ENCODE assay signal across 2 cellular contexts in the genomic region with DNA sequence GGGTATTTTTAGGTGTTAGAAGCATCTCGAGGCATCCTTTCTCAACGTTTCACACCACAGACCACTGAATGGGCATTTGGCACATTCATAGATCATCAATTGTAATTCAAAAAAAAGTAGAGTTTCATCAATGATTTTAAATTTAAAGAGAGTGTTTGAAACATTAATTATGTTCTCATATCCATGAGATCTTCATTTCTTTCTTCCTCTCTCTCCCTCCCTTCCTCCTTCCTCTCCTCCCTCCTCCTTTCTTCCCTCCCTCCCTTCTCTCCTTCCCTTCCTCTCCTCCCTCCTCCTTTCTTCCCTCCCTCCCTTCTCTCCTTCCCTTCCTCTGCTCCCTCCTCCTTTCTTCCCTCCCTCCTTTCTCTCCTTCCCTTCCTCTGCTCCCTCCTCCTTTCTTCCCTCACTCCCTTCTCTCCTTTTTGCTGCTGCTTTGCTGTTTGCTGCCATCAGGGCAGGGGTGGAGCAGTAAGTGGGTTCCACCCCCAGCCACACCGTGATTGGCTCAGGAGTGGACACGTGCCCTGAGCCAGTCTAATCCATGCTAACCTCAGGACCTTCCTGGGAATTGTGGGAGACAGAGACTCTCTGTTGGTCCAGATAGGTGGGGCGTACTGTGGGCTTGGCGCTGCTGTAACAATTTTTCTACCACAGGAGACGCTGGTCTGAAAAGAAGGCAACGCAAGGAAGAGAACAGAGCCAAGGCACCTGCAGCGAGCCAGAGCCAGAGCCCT.
A peak's percentile ranks its signal among the peaks of the same experiment; 100 is the strongest.
TF ChIP-seq lines count a peak whose summit lies in the region.

No MANE protein-coding gene starts in this region.

TF ChIP-seq in HCT116, 20 proteins besides CTCF, POLR2A, EP300 and RAD21:
- peak; percentile 13; the same call in 1 of the 2 replicates for TF ChIP-seq POLR2AphosphoS5 (IDR thresholded peaks at IDR 0.05; ENCODE audit: low read depth, low read length)
- TF ChIP-seq, protein P1, sequence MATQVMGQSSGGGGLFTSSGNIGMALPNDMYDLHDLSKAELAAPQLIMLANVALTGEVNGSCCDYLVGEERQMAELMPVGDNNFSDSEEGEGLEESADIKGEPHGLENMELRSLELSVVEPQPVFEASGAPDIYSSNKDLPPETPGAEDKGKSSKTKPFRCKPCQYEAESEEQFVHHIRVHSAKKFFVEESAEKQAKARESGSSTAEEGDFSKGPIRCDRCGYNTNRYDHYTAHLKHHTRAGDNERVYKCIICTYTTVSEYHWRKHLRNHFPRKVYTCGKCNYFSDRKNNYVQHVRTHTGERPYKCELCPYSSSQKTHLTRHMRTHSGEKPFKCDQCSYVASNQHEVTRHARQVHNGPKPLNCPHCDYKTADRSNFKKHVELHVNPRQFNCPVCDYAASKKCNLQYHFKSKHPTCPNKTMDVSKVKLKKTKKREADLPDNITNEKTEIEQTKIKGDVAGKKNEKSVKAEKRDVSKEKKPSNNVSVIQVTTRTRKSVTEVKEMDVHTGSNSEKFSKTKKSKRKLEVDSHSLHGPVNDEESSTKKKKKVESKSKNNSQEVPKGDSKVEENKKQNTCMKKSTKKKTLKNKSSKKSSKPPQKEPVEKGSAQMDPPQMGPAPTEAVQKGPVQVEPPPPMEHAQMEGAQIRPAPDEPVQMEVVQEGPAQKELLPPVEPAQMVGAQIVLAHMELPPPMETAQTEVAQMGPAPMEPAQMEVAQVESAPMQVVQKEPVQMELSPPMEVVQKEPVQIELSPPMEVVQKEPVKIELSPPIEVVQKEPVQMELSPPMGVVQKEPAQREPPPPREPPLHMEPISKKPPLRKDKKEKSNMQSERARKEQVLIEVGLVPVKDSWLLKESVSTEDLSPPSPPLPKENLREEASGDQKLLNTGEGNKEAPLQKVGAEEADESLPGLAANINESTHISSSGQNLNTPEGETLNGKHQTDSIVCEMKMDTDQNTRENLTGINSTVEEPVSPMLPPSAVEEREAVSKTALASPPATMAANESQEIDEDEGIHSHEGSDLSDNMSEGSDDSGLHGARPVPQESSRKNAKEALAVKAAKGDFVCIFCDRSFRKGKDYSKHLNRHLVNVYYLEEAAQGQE (IDR thresholded peaks at IDR 0.05; ENCODE audit: low read depth): no peak
- peak; percentile 28; the same call in 1 of the 2 replicates for TF ChIP-seq CBX3 (IDR thresholded peaks at IDR 0.05; ENCODE audit: low read depth)
- no peak for TF ChIP-seq EZH2 (IDR thresholded peaks at IDR 0.05)
- TF ChIP-seq SP1 (IDR thresholded peaks at IDR 0.05; ENCODE audit: low read depth): peak; percentile 72; the same call in 1 of the 2 replicates
- TF ChIP-seq, protein P2, sequence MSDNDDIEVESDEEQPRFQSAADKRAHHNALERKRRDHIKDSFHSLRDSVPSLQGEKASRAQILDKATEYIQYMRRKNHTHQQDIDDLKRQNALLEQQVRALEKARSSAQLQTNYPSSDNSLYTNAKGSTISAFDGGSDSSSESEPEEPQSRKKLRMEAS (IDR thresholded peaks at IDR 0.05): peak; percentile 42; the same call in 1 of the 2 replicates

TF ChIP-seq in endothelial cell of umbilical vein, 7 proteins besides CTCF, POLR2A, EP300 and RAD21:
- TF ChIP-seq, protein P2 (IDR thresholded peaks at IDR 0.05; ENCODE audit: insufficient read depth, insufficient read length): peak; percentile 94
- no peak for TF ChIP-seq EZH2 (IDR thresholded peaks at IDR 0.05; ENCODE audit: borderline replicate concordance, low read depth, low read length, severe bottlenecking)
